15 cellular contexts compared by ENCODE assay signal in the genomic region with DNA sequence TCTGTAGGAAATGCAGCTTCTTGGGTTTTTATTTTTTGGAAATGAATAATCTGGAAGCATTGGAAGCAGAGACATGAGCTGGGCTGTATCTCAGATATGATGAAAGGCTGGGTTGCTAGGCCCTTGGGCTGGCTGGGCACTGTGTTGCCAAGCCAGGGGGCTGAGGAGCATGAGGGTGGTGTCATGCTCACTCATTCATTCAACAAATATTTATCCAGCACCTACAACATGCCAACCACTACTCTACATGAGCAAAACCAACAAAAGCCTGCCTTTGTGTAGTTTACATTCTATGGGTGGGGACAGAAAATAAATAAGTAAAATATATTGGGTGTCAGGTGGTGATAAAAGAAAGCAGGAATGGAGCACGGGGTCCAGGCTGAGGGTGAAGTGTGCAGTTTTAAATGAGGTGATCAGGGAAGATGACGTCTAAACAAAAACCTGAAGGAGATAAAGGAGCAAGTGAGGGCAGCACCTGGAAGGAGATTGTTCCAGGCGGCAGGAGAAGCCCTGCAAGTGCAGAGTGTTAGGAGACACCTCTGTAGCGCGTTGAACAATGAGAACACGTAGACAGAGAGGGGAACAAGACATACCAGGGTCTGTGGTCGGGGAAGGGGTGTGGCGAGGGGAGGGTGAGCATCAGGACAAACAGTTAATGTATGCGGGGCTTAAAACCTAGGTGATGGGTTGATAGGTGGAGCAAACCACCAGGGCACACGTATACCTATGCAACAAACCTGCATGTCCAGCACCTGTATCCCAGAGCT. TPM values are rescaled to one million over a fixed set of nuclear protein-coding genes. Genes with fewer than 3 reads are reported as not detected.
DNase-seq lines count a peak whose midpoint lies in the region; ATAC-seq and TF ChIP-seq lines count a peak whose summit lies in the region.
"Had no signal": no experiment of that assay in that cellular context is flagged by ENCODE, and none has a peak within 500 bp of the region (broad histone marks: within the 10 kb centered on the region; RNA-seq: fewer than 3 reads in every experiment).

No MANE protein-coding gene starts in this region.

- H3K4me3 ChIP-seq in osteoblast (ENCODE audit: insufficient read depth, low read length) (no peak overlapping the region), heart left ventricle (no peak overlapping the region)
- H3K4me3 ChIP-seq: coronary artery, gastroesophageal sphincter, sigmoid colon had no signal

- H3K4me2 ChIP-seq in osteoblast (ENCODE audit: insufficient read depth, low read length), result no peak overlapping the region

- H3K27ac Mint-ChIP-seq in Calu3 (ENCODE audit: unreplicated experiment) (peak overlapping the region; percentile 61), endothelial cell (ENCODE audit: unreplicated experiment) (peak overlapping the region; percentile 71)

- WGBS in heart left ventricle, 4 donors, result 94 to 95% (median 95%) methylated on average over 10 of the region's 10 CpGs

- ATAC-seq in GM18498 (IDR thresholded peaks at IDR 0.05; ENCODE audit: unreplicated experiment) (no peak), heart left ventricle (no peak)
- ATAC-seq: gastroesophageal sphincter had no signal

- H3K9me3 ChIP-seq in osteoblast (ENCODE audit: low read depth, low read length) (no peaks in the 10 kb centered on the region), heart left ventricle (no peaks in the 10 kb centered on the region)
- H3K9me3 ChIP-seq: gastroesophageal sphincter, sigmoid colon had no signal

- H3K27ac ChIP-seq in osteoblast (ENCODE audit: low read depth, low read length) (no peak overlapping the region), heart left ventricle (no peak overlapping the region)
- H3K27ac ChIP-seq: gastroesophageal sphincter, sigmoid colon had no signal

- H2AFZ ChIP-seq in osteoblast (ENCODE audit: low read length), result no peak overlapping the region

- no peak for TF ChIP-seq POLR2A in heart left ventricle (IDR thresholded peaks at IDR 0.05)

- peaks cover 63% of the 10 kb centered on the region for H3K36me3 Mint-ChIP-seq in Calu3 (ENCODE audit: insufficient read depth, unreplicated experiment)
- H3K36me3 Mint-ChIP-seq in endothelial cell (ENCODE audit: low read depth, unreplicated experiment), result peaks cover 32% of the 10 kb centered on the region

- H3K4me3 Mint-ChIP-seq in Calu3 (ENCODE audit: low read depth, unreplicated experiment) (peak overlapping the region; percentile 15), endothelial cell (ENCODE audit: unreplicated experiment) (no peak overlapping the region)

- peaks cover 23% of the 10 kb centered on the region for H3K36me3 ChIP-seq in osteoblast (ENCODE audit: insufficient read depth, low read length)
- H3K36me3 ChIP-seq in heart left ventricle, result peaks cover 0 to 35% (median 27%) of the 10 kb centered on the region in 9 donors

- intact Hi-C loops in Calu3 (cut with micrococcal nuclease; ENCODE audit: unreplicated experiment), result loop anchor here (1.0 kb wide), 1 partner anchor 9 kb away; no protein-coding TSS in a partner anchor
- intact Hi-C loops in heart left ventricle (cut with DNase I), result no loop called here

- BruUV-seq in Calu3 (replicated peaks; lab: Mats Ljungman, UMichigan), result no TSS peak

- H3K9me3 Mint-ChIP-seq in Calu3 (ENCODE audit: low read depth, unreplicated experiment) (no peaks in the 10 kb centered on the region), endothelial cell (ENCODE audit: unreplicated experiment) (no peaks in the 10 kb centered on the region)

- peak; percentile 49 for DNase-seq in Calu3
- peak; percentile 38 for DNase-seq in NCI-H226
- DNase-seq in endothelial cell (ENCODE audit: low spot score), result no peak
- peak; percentile 27 for DNase-seq in osteoblast (ENCODE audit: insufficient read length, low spot score, missing footprints)
- DNase-seq in GDM1 (lab: John Stamatoyannopoulos, UW), result no peak
- DNase-seq in SK-N-DZ (ENCODE audit: low spot score), result no peak
- DNase-seq in heart left ventricle, result no peak
- DNase-seq: activated CD4-positive, CD25-positive, alpha-beta regulatory T cell; activated gamma-delta T cell; H7; mesenchymal stem cell had no signal

- peaks cover 63% of the 10 kb centered on the region for H3K4me1 ChIP-seq in osteoblast (ENCODE audit: insufficient read depth, low read length)
- peaks cover 0 to 74% (median 52%) of the 10 kb centered on the region in 12 donors for H3K4me1 ChIP-seq in heart left ventricle

- H3K4me1 Mint-ChIP-seq in Calu3 (ENCODE audit: low read depth, unreplicated experiment) (peaks cover 92% of the 10 kb centered on the region), endothelial cell (ENCODE audit: unreplicated experiment) (peaks cover 45% of the 10 kb centered on the region)

- H4K20me1 ChIP-seq in osteoblast (ENCODE audit: insufficient read depth, low read length), result peaks cover 13% of the 10 kb centered on the region

- CTCF ChIA-PET in Calu3 (lab: Charles Lee), result interaction anchor here (0.6 to 1.7 kb wide), 7 partner anchors 8 to 25 kb away, joined by 3 to 5 read pairs (median 3); a partner anchor contains a TSS

- no peak for TF ChIP-seq CTCF in Calu3 (IDR thresholded peaks at IDR 0.05; ENCODE audit: unreplicated experiment)
- TF ChIP-seq CTCF in endothelial cell (IDR thresholded peaks at IDR 0.05; ENCODE audit: unreplicated experiment), result no peak
- no peak for TF ChIP-seq CTCF in osteoblast (IDR thresholded peaks at IDR 0.05; ENCODE audit: extremely low read depth, low read depth, low read length)
- TF ChIP-seq CTCF in heart left ventricle (IDR thresholded peaks at IDR 0.05), result no peak

- peaks cover 4% of the 10 kb centered on the region for H3K79me2 ChIP-seq in osteoblast (ENCODE audit: insufficient read depth, low read length)

- H3K27me3 Mint-ChIP-seq in Calu3 (ENCODE audit: unreplicated experiment) (no peaks in the 10 kb centered on the region), endothelial cell (ENCODE audit: unreplicated experiment) (peaks cover 18% of the 10 kb centered on the region)

- H3K27me3 ChIP-seq in osteoblast (ENCODE audit: insufficient read depth, low read length), result no peaks in the 10 kb centered on the region
- H3K27me3 ChIP-seq in heart left ventricle, result no peaks in the 10 kb centered on the region
- H3K27me3 ChIP-seq: gastroesophageal sphincter, sigmoid colon had no signal

RNA-seq across cellular contexts. Expression of a gene that starts 10.9 kb away (rescaled TPM):
- 612 and 708 TPM in 2 replicates for total RNA-seq in Calu3 (2022)
- 95.2 TPM for total RNA-seq in endothelial cell (ENCODE audit: unreplicated experiment)
- total RNA-seq in osteoblast, result 156 and 159 TPM in 2 replicates
- polyA plus RNA-seq in SK-N-DZ (2014; cell fraction: cytosol; rRNA removed), result 195 and 211 TPM in 2 replicates
- polyA plus RNA-seq in SK-N-DZ (2014; cell fraction: nucleus; rRNA removed), result 87.6 and 96.3 TPM in 2 replicates
- total RNA-seq in heart left ventricle, result 100 to 1,000 TPM in 5 of 9 donors, 10 to 100 TPM in 4; 84.3 to 246 (median 131) TPM
- 100 to 1,000 TPM; 113 to 226 TPM for polyA plus RNA-seq in heart left ventricle

RNA-seq across cellular contexts. Expression of a gene that starts 14.5 kb away (rescaled TPM):
- total RNA-seq in Calu3 (2022), result 1.6 and 1.8 TPM in 2 replicates
- total RNA-seq in endothelial cell (ENCODE audit: unreplicated experiment), result 1.0 TPM
- 0.29 and 0.36 TPM in 2 replicates for total RNA-seq in osteoblast
- 0.17 and 0.29 TPM in 2 replicates for polyA plus RNA-seq in SK-N-DZ (2014; cell fraction: cytosol; rRNA removed)
- 4.3 TPM in 1 of 2 replicates, not detected in the other for polyA plus RNA-seq in SK-N-DZ (2014; cell fraction: nucleus; rRNA removed)
- total RNA-seq in heart left ventricle, result 1 to 10 TPM in 1 of 9 donors, under 1 TPM in 6, not detected in 2; 0.31 to 1.8 (median 0.62) TPM
- 1 to 10 TPM in 1 of 2 donors, under 1 TPM in 1; 0.29 to 1.3 TPM for polyA plus RNA-seq in heart left ventricle

RNA-seq across cellular contexts. Expression of a gene that starts 31.0 kb away (rescaled TPM):
- total RNA-seq in Calu3 (2022) (7.5 and 7.6 TPM in 2 replicates), endothelial cell (ENCODE audit: unreplicated experiment) (2.2 TPM), osteoblast (under 0.01 TPM in 2 replicates), heart left ventricle (1 to 10 TPM in 1 of 9 donors, under 1 TPM in 3, not detected in 5; 0.10 to 4.8 (median 0.12) TPM)
- polyA plus RNA-seq in SK-N-DZ (2014; cell fraction: cytosol; rRNA removed), result 16.2 and 17.5 TPM in 2 replicates
- 40.6 and 58.6 TPM in 2 replicates for polyA plus RNA-seq in SK-N-DZ (2014; cell fraction: nucleus; rRNA removed)
- polyA plus RNA-seq in heart left ventricle, result under 1 TPM in 1 of 2 donors, not detected in 1; 0.06 TPM

RNA-seq across cellular contexts. Expression of a gene that starts 39.6 kb away (rescaled TPM):
- total RNA-seq in Calu3 (2022), result not detected in 2 replicates
- not detected for total RNA-seq in endothelial cell (ENCODE audit: unreplicated experiment)
- total RNA-seq in osteoblast, result not detected in 2 replicates
- not detected in 2 replicates for polyA plus RNA-seq in SK-N-DZ (2014; cell fraction: cytosol; rRNA removed)
- not detected in 2 replicates for polyA plus RNA-seq in SK-N-DZ (2014; cell fraction: nucleus; rRNA removed)
- total RNA-seq in heart left ventricle, result under 1 TPM in 1 of 9 donors, not detected in 8; 0.88 TPM
- under 1 TPM in 1 of 2 donors, not detected in 1; 0.24 TPM for polyA plus RNA-seq in heart left ventricle
- total RNA-seq: gastroesophageal sphincter, H7, sigmoid colon had no signal

RNA-seq across cellular contexts. Expression of a gene that starts 52.0 kb away (rescaled TPM):
- total RNA-seq in Calu3 (2022) (not detected in 2 replicates), endothelial cell (ENCODE audit: unreplicated experiment) (not detected), osteoblast (not detected in 2 replicates), heart left ventricle (not detected)
- polyA plus RNA-seq in SK-N-DZ (2014; cell fraction: cytosol; rRNA removed), result not detected in 2 replicates
- not detected in 2 replicates for polyA plus RNA-seq in SK-N-DZ (2014; cell fraction: nucleus; rRNA removed)
- polyA plus RNA-seq in heart left ventricle, result under 1 TPM in 1 of 2 donors, not detected in 1; 0.27 TPM
- total RNA-seq: gastroesophageal sphincter, H7, sigmoid colon had no signal

Comparison
In these comparisons a context has a peak if more than half of its experiments do, and no peak if none do; other contexts are left out.
1. DNase-seq: peak in Calu3 (single experiment), NCI-H226 (single experiment) and osteoblast (single experiment); none in endothelial cell (single experiment), GDM1 (single experiment), SK-N-DZ (single experiment) and heart left ventricle (0 of 5).